Comparison of ENCODE assay signal across 16 cellular contexts in the genomic region with DNA sequence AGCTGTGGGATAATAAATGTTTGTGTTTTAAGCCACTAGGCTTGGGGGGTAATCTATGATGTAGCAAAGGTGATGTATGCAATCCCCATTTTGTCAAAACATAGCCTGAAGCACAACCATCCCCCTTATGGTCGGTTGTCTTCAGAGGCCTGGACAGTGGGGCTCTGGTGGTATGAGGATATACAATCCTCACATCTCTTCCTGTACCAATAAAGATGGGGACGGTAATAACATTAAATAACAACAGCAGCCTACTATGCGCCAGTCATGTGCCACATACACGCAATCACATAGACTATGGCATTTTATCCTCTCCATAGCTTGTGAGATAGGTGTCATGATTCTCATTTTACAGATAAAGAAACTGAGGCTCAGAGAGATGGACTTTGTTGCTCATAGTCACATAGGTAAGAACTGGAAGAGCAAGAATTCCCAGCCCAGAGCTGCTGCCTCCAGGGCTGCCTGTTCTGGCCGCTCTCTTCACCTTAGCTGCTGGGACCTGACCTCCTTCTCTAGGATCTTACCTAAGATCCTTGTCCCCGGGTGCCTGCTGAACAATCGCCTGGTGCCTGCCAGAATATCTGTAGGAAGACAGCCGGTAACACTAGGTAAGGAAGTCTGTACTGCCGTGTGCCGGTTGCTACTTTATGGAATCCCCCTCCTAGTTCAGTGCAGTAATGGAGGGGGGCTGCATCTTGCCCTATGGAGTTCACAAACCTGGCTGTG.
"Had no signal": no experiment of that assay in that cellular context is flagged by ENCODE, and none has a peak within 500 bp of the region (broad histone marks: within the 10 kb centered on the region; RNA-seq: fewer than 3 reads in every experiment).

No MANE protein-coding gene starts in this region.

- H3K4me1 ChIP-seq: pancreas, uterus had no signal

- H3K36me3 ChIP-seq: esophagus squamous epithelium, pancreas, sigmoid colon, tibial artery, uterus had no signal

- ATAC-seq: activated T-helper 17 cell treated with anti-CD3 and anti-CD28 coated beads, Interleukin-2, amount 50 U/mL, for 72 hours; stimulated activated naive B cell treated with anti-CD40 and anti-IgM and Interleukin-4, amounts not matched to agents 10 μg/mL and 1 μg/mL and 100 μg/mL, for 72 hours had no signal

- FAIRE-seq: pancreas had no signal

- H3K4me2 ChIP-seq: hepatocyte had no signal

- H3K4me3 ChIP-seq: coronary artery, esophagus squamous epithelium, hepatocyte, pancreas, sigmoid colon, tibial artery, uterus had no signal

- DNase-seq: activated CD4-positive, alpha-beta T cell treated with anti-CD3 and anti-CD28 coated beads, Interleukin-2, amount 50 U/mL, for 4 hours; activated naive CD4-positive, alpha-beta T cell; activated naive CD8-positive, alpha-beta T cell treated with anti-CD3 and anti-CD28 coated beads, Interleukin-2, amount 10 ng/mL, durations not matched to agents 7 days and 5 days; activated T-cell treated with anti-CD3 and anti-CD28 coated beads, Interleukin-2, amount 50 U/mL, for 1 hour; effector CD8-positive, alpha-beta T cell; esophagus squamous epithelium; pancreas; SIG-M5; sigmoid colon; stimulated activated CD4-positive, alpha-beta T cell treated with anti-CD3 and anti-CD28 coated beads, Interleukin-4, amount 100 ng/mL, for 4 hours; stimulated activated naive B cell treated with anti-CD40 and anti-IgM and Interleukin-4, amounts not matched to agents 10 μg/mL and 1 μg/mL and 100 μg/mL, for 72 hours; uterus had no signal

- H3K9me3 ChIP-seq: esophagus squamous epithelium, pancreas, sigmoid colon, tibial artery, uterus had no signal

- H2AFZ ChIP-seq: hepatocyte had no signal

- H3K79me2 ChIP-seq: hepatocyte had no signal

- H3K27ac ChIP-seq: coronary artery, esophagus squamous epithelium, hepatocyte, pancreas, tibial artery had no signal

- H3K27me3 ChIP-seq: hepatocyte, pancreas, sigmoid colon, tibial artery, uterus had no signal
